1 cellular context compared by ENCODE assay signal in genomic region chr1:94612081-94612480, GRCh38.
TF ChIP-seq lines count a peak whose summit lies in the region.

No MANE protein-coding gene starts in this region.

TF ChIP-seq in HCT116, 20 proteins besides CTCF, POLR2A, EP300 and RAD21:
- TF ChIP-seq REST (IDR thresholded peaks at IDR 0.05; ENCODE audit: low read depth) = no peak
- TF ChIP-seq YY1 (IDR thresholded peaks at IDR 0.05; ENCODE audit: extremely low read depth, insufficient replicate concordance, low read depth, low read length) = no peak
- no peak for TF ChIP-seq ZNF274 (IDR thresholded peaks at IDR 0.05; ENCODE audit: low read depth, low read length)
- TF ChIP-seq CEBPB (IDR thresholded peaks at IDR 0.05; ENCODE audit: low read depth) = no peak
- no peak for TF ChIP-seq ATF3 (IDR thresholded peaks at IDR 0.05)
- TF ChIP-seq MAX (IDR thresholded peaks at IDR 0.05) = no peak
- TF ChIP-seq FOSL1 (IDR thresholded peaks at IDR 0.05; ENCODE audit: low read depth) = no peak
- no peak for TF ChIP-seq ZBTB33 (IDR thresholded peaks at IDR 0.05; ENCODE audit: extremely low read depth, insufficient replicate concordance, low read length)
- no peak for TF ChIP-seq EZH2phosphoT487 (IDR thresholded peaks at IDR 0.05; ENCODE audit: borderline replicate concordance)
- no peak for TF ChIP-seq ELF1 (IDR thresholded peaks at IDR 0.05; ENCODE audit: borderline replicate concordance, low read depth)
- no peak for TF ChIP-seq POLR2AphosphoS5 (IDR thresholded peaks at IDR 0.05; ENCODE audit: low read depth, low read length)
- no peak for TF ChIP-seq EGR1 (IDR thresholded peaks at IDR 0.05; ENCODE audit: low read depth)
- no peak for TF ChIP-seq SRF (IDR thresholded peaks at IDR 0.05; ENCODE audit: low read depth)
- no peak for TF ChIP-seq EZH2 (IDR thresholded peaks at IDR 0.05)
- no peak for TF ChIP-seq SIN3A (IDR thresholded peaks at IDR 0.05; ENCODE audit: low read depth)
- TF ChIP-seq ZFX (IDR thresholded peaks at IDR 0.05) = no peak
- no peak for TF ChIP-seq CBX3 (IDR thresholded peaks at IDR 0.05; ENCODE audit: low read depth)
